In genomic region chr4:20356565-20356964, GRCh38 we compare ENCODE assay signal across 12 cellular contexts.
DNase-seq lines count a peak whose midpoint lies in the region; ATAC-seq and TF ChIP-seq lines count a peak whose summit lies in the region.
"Had no signal": no experiment of that assay in that cellular context is flagged by ENCODE, and none has a peak within 500 bp of the region (broad histone marks: within the 10 kb centered on the region; RNA-seq: fewer than 3 reads in every experiment).

No MANE protein-coding gene starts in this region.

- DNase-seq in NCI-H524 (lab: John Stamatoyannopoulos, UW) = peak; percentile 8 to 34
- no peak for DNase-seq in NCI-H524 treated with DMSO at 0.1 percent for 48 hours (lab: John Stamatoyannopoulos, UW)
- DNase-seq in RPMI7951 (ENCODE audit: low read depth) = peak; percentile 48
- peak; percentile 22 for DNase-seq in glutamatergic neuron
- DNase-seq in thyroid gland = peak; percentile 57 to 68
- no peak for DNase-seq in cerebellum (ENCODE audit: low spot score)
- DNase-seq in OCI-LY7 (ENCODE audit: low spot score) = no peak
- DNase-seq: activated CD4-positive, alpha-beta memory T cell treated with anti-CD3 and anti-CD28 coated beads, Interleukin-2, amount 10 ng/mL, durations not matched to agents 7 days and 5 days; activated naive CD4-positive, alpha-beta T cell treated with anti-CD3 and anti-CD28 coated beads, Interleukin-2, amount 10 ng/mL, durations not matched to agents 7 days and 5 days; effector CD4-positive, alpha-beta T cell; T-cell had no signal

- no peaks in the 10 kb centered on the region for H3K9me2 ChIP-seq in OCI-LY7 (ENCODE audit: insufficient read depth, low read length)

- H3K9me3 ChIP-seq in thyroid gland (no peaks in the 10 kb centered on the region), OCI-LY7 (ENCODE audit: low read length) (peaks cover 14% of the 10 kb centered on the region; the same call in 1 of the 2 replicates)

- no peak overlapping the region for H2AFZ ChIP-seq in OCI-LY7 (ENCODE audit: low read length)

- intact Hi-C loops in thyroid gland (cut with DNase I) (no loop called here), OCI-LY7 (cut with micrococcal nuclease; ENCODE audit: unreplicated experiment) (no loop called here)

- H3K27me3 Mint-ChIP-seq in glutamatergic neuron (ENCODE audit: unreplicated experiment) = peaks cover 7% of the 10 kb centered on the region
- H3K27me3 Mint-ChIP-seq: activated CD4-positive, alpha-beta memory T cell treated with anti-CD3 and anti-CD28 coated beads, Interleukin-2, amount 10 ng/mL, durations not matched to agents 7 days and 5 days; activated naive CD4-positive, alpha-beta T cell treated with anti-CD3 and anti-CD28 coated beads, Interleukin-2, amount 10 ng/mL, durations not matched to agents 7 days and 5 days; T-cell had no signal

- H4K20me1 ChIP-seq in OCI-LY7 (ENCODE audit: insufficient read depth, low read length) = no peaks in the 10 kb centered on the region

- H3K4me2 ChIP-seq in OCI-LY7 (ENCODE audit: low read length) = no peak overlapping the region

- no TSS peak for BruUV-seq in OCI-LY7 (replicated peaks; lab: Mats Ljungman, UMichigan)

- H3K4me1 ChIP-seq in thyroid gland (peaks cover 22 to 31% of the 10 kb centered on the region in 2 donors), OCI-LY7 (ENCODE audit: insufficient read depth, low read length, poor library complexity, severe bottlenecking) (peaks cover 9% of the 10 kb centered on the region)

- no peaks in the 10 kb centered on the region for H3K79me2 ChIP-seq in OCI-LY7 (ENCODE audit: insufficient read depth, low read depth, low read length)

- TF ChIP-seq CTCF in glutamatergic neuron (IDR thresholded peaks at IDR 0.05; ENCODE audit: partially characterized antibody, unreplicated experiment) (no peak), thyroid gland (IDR thresholded peaks at IDR 0.05) (no peak), OCI-LY7 (conservative IDR thresholded peaks at IDR 0.05; ENCODE audit: low read length) (no peak)

- H3K27me3 ChIP-seq in thyroid gland = no peaks in the 10 kb centered on the region

- H3K36me3 Mint-ChIP-seq in glutamatergic neuron (ENCODE audit: unreplicated experiment) = no peaks in the 10 kb centered on the region
- H3K36me3 Mint-ChIP-seq: activated naive CD4-positive, alpha-beta T cell treated with anti-CD3 and anti-CD28 coated beads, Interleukin-2, amount 10 ng/mL, durations not matched to agents 7 days and 5 days; T-cell had no signal

- no peak for ATAC-seq in HG03460 (IDR thresholded peaks at IDR 0.05; ENCODE audit: unreplicated experiment)
- ATAC-seq: T-cell had no signal

- 15 to 26% methylated on average over 3 of the region's 3 CpGs for WGBS in thyroid gland, 2 donors

- H3K4me3 ChIP-seq in thyroid gland (replicated peaks in 1 of 3) (no peak overlapping the region), OCI-LY7 (ENCODE audit: low read depth, low read length, poor library complexity, severe bottlenecking) (no peak overlapping the region)

- H3K4me3 Mint-ChIP-seq in glutamatergic neuron (ENCODE audit: unreplicated experiment) = peak overlapping the region; percentile 55
- H3K4me3 Mint-ChIP-seq: activated CD4-positive, alpha-beta memory T cell treated with anti-CD3 and anti-CD28 coated beads, Interleukin-2, amount 10 ng/mL, durations not matched to agents 7 days and 5 days; activated naive CD4-positive, alpha-beta T cell treated with anti-CD3 and anti-CD28 coated beads, Interleukin-2, amount 10 ng/mL, durations not matched to agents 7 days and 5 days; T-cell had no signal

- H3K9me3 Mint-ChIP-seq in glutamatergic neuron (ENCODE audit: unreplicated experiment) = peaks cover 7% of the 10 kb centered on the region
- H3K9me3 Mint-ChIP-seq: activated CD4-positive, alpha-beta memory T cell treated with anti-CD3 and anti-CD28 coated beads, Interleukin-2, amount 10 ng/mL, durations not matched to agents 7 days and 5 days; activated naive CD4-positive, alpha-beta T cell treated with anti-CD3 and anti-CD28 coated beads, Interleukin-2, amount 10 ng/mL, durations not matched to agents 7 days and 5 days had no signal

- CTCF ChIA-PET in OCI-LY7 (lab: Charles Lee; ENCODE audit: unreplicated experiment) = no interaction called here

- peaks cover 46% of the 10 kb centered on the region for H3K4me1 Mint-ChIP-seq in glutamatergic neuron (ENCODE audit: low read depth, unreplicated experiment)
- H3K4me1 Mint-ChIP-seq: activated CD4-positive, alpha-beta memory T cell treated with anti-CD3 and anti-CD28 coated beads, Interleukin-2, amount 10 ng/mL, durations not matched to agents 7 days and 5 days; activated naive CD4-positive, alpha-beta T cell treated with anti-CD3 and anti-CD28 coated beads, Interleukin-2, amount 10 ng/mL, durations not matched to agents 7 days and 5 days; T-cell had no signal

- H3K27ac ChIP-seq in thyroid gland (peak overlapping the region in 1 of 3 donors; percentile 4), OCI-LY7 (ENCODE audit: low read depth, low read length, poor library complexity, severe bottlenecking) (no peak overlapping the region)

- POLR2A ChIA-PET in OCI-LY7 (lab: Charles Lee) = no interaction called here

- H3K36me3 ChIP-seq in thyroid gland (no peaks in the 10 kb centered on the region), OCI-LY7 (ENCODE audit: insufficient read depth, low read length) (no peaks in the 10 kb centered on the region)

- TF ChIP-seq POLR2A in thyroid gland (IDR thresholded peaks at IDR 0.05) = no peak

- peak overlapping the region; percentile 74 for H3K27ac Mint-ChIP-seq in glutamatergic neuron (ENCODE audit: unreplicated experiment)
- H3K27ac Mint-ChIP-seq: activated CD4-positive, alpha-beta memory T cell treated with anti-CD3 and anti-CD28 coated beads, Interleukin-2, amount 10 ng/mL, durations not matched to agents 7 days and 5 days; activated naive CD4-positive, alpha-beta T cell treated with anti-CD3 and anti-CD28 coated beads, Interleukin-2, amount 10 ng/mL, durations not matched to agents 7 days and 5 days; T-cell had no signal

Comparison
In these comparisons a context has a peak if more than half of its experiments do, and no peak if none do; other contexts are left out.
1. DNase-seq: peak in NCI-H524 (2 of 2), RPMI7951 (single experiment), glutamatergic neuron (single experiment) and thyroid gland (2 of 2); none in NCI-H524 treated with DMSO at 0.1 percent for 48 hours (single experiment), cerebellum (single experiment) and OCI-LY7 (single experiment).